Comparison of ENCODE assay signal across 27 cellular contexts in genomic region chr17:50577451-50577954, GRCh38. TPM values are rescaled to one million over a fixed set of nuclear protein-coding genes. Genes with fewer than 3 reads are reported as not detected.
"Had no signal": no experiment of that assay in that cellular context is flagged by ENCODE, and none has a peak within 500 bp of the region (broad histone marks: within the 10 kb centered on the region; RNA-seq: fewer than 3 reads in every experiment).

No MANE protein-coding gene starts in this region.

- H3K4me3 ChIP-seq: MG63 had no signal

- FAIRE-seq: astrocyte, RCC 7860 had no signal

- H3K36me3 ChIP-seq: brain microvascular endothelial cell, MG63 had no signal

- H3K27ac ChIP-seq: brain microvascular endothelial cell had no signal

- ATAC-seq: activated T-helper 17 cell treated with anti-CD3 and anti-CD28 coated beads, Interleukin-2, amount 50 U/mL, for 72 hours; PC-3; T-helper 17 cell had no signal

- H3K27me3 ChIP-seq: brain microvascular endothelial cell, MG63 had no signal

- DNase-seq: activated B cell treated with CpG ODN at 0.5 μM for 24 hours; activated CD4-positive, alpha-beta memory T cell treated with anti-CD3 and anti-CD28 coated beads, Interleukin-2, amount 10 ng/mL, durations not matched to agents 7 days and 5 days; activated CD4-positive, alpha-beta T cell treated with anti-CD3 and anti-CD28 coated beads for 1 hour; activated CD4-positive, alpha-beta T cell treated with anti-CD3 and anti-CD28 coated beads, Interleukin-2, amount 10 ng/mL, durations not matched to agents 7 days and 5 days; activated gamma-delta T cell; activated naive CD4-positive, alpha-beta T cell treated with anti-CD3 and anti-CD28 coated beads for 36 hours; activated T-cell treated with anti-CD3 and anti-CD28 coated beads for 4 hours; activated T-cell treated with anti-CD3 and anti-CD28 coated beads, Interleukin-2, amount 50 U/mL, for 48 hours; amygdala; brain microvascular endothelial cell; cerebellar nuclear complex; MG63; MV-4-11; NCI-H1092 treated with DMSO at 0.1 percent for 48 hours; NCI-H1417 treated with DMSO at 0.1 percent for 48 hours; NCI-H1694; NCI-H2029; NCI-H345; NCI-H510A treated with DMSO at 0.1 percent for 48 hours; PC-3; SIG-M5; T-helper 17 cell; T-helper 9 cell had no signal

- H3K9me3 ChIP-seq: MG63 had no signal

RNA-seq across cellular contexts. Expression of gene CACNA1G, which starts 17.0 kb away (rescaled TPM):
- total RNA-seq: activated CD4-positive, alpha-beta memory T cell treated with anti-CD3 and anti-CD28 coated beads, Interleukin-2, amount 10 ng/mL, durations not matched to agents 7 days and 5 days; activated CD4-positive, alpha-beta T cell treated with anti-CD3 and anti-CD28 coated beads, Interleukin-2, amount 10 ng/mL, durations not matched to agents 7 days and 5 days had no signal

RNA-seq across cellular contexts. Expression of gene EPN3, which starts 45.0 kb away (rescaled TPM):
- total RNA-seq: activated B cell treated with CpG ODN at 0.5 μM for 24 hours; activated CD4-positive, alpha-beta memory T cell treated with anti-CD3 and anti-CD28 coated beads, Interleukin-2, amount 10 ng/mL, durations not matched to agents 7 days and 5 days; activated CD4-positive, alpha-beta T cell treated with anti-CD3 and anti-CD28 coated beads, Interleukin-2, amount 10 ng/mL, durations not matched to agents 7 days and 5 days; activated CD8-positive, alpha-beta memory T cell treated with anti-CD3 and anti-CD28 coated beads for 36 hours; activated naive CD4-positive, alpha-beta T cell treated with anti-CD3 and anti-CD28 coated beads for 36 hours; activated T-helper 17 cell treated with anti-CD3 and anti-CD28 coated beads, Interleukin-2, amount 50 U/mL, for 72 hours; T-helper 17 cell had no signal

RNA-seq across cellular contexts. Expression of gene ABCC3, which starts 57.2 kb away (rescaled TPM):
- total RNA-seq: activated CD4-positive, alpha-beta T cell treated with anti-CD3 and anti-CD28 coated beads, Interleukin-2, amount 10 ng/mL, durations not matched to agents 7 days and 5 days; activated CD8-positive, alpha-beta memory T cell treated with anti-CD3 and anti-CD28 coated beads for 36 hours; activated naive CD4-positive, alpha-beta T cell treated with anti-CD3 and anti-CD28 coated beads for 36 hours had no signal
